Comparison of ENCODE assay signal across 12 cellular contexts in the genomic region with DNA sequence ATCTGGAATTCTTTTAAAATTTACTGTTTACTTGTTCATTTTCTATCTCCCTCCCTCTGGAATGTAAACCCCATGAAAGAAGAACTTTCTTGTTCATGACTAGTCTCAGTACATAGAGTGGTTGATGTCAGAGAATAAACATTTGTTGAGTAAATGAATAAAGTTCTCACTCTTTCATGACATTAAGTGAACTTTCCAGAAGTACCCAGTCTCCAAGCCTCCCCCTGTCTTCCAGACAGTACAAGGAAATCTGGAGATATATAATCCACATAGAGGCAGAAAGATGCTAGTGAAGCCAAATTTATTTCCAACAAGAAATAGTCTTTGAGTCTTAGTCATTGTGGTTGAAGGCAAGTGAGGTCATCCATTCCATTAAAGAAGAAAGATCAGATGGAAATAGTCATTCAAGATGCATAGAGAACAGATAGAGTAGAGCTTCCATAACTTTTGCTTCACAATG.
DNase-seq lines count a peak whose midpoint lies in the region; ATAC-seq and TF ChIP-seq lines count a peak whose summit lies in the region.
"Had no signal": no experiment of that assay in that cellular context is flagged by ENCODE, and none has a peak within 500 bp of the region (broad histone marks: within the 10 kb centered on the region; RNA-seq: fewer than 3 reads in every experiment).

No MANE protein-coding gene starts in this region.

- H3K9me3 ChIP-seq in adipocyte (ENCODE audit: control insufficient read depth, low read length) (no peaks in the 10 kb centered on the region), skeletal muscle tissue (ENCODE audit: control insufficient read depth in 3 of 3, low read length in 3 of 3) (no peaks in the 10 kb centered on the region)

- no peak overlapping the region for H3K4me3 Mint-ChIP-seq in activated T-helper 1 cell treated with anti-CD3 and anti-CD28 coated beads, Interleukin-12 subunit alpha, Interleukin-12 subunit beta, Interleukin-2, Interleukin-4 antibody, amounts not matched to agents 30 ng/mL and 10 ng/mL and 1 ng/mL, durations not matched to agents 14 hours and 24 hours and 36 hours
- H3K4me3 Mint-ChIP-seq: GM23338; naive thymus-derived CD4-positive, alpha-beta T cell had no signal

- DNase-seq in EH (ENCODE audit: low read depth) (peak; percentile 96), adipocyte (ENCODE audit: low read depth) (peak; percentile 47), Right ventricle myocardium superior (no peak), DMS 273 treated with DMSO at 0.1 percent for 48 hours (lab: John Stamatoyannopoulos, UW) (no peak), SW 1271 (lab: John Stamatoyannopoulos, UW) (no peak), HEK293T (ENCODE audit: extremely low spot score) (no peak)
- no peak for DNase-seq in activated T-helper 1 cell treated with anti-CD3 and anti-CD28 coated beads, Interleukin-12 subunit alpha, Interleukin-12 subunit beta, Interleukin-2, Interleukin-4 antibody, amounts not matched to agents 30 ng/mL and 10 ng/mL and 1 ng/mL, durations not matched to agents 14 hours and 24 hours and 36 hours (ENCODE audit: low spot score)
- DNase-seq: DMS79 treated with DMSO at 0.1 percent for 48 hours; hypothalamus; naive thymus-derived CD4-positive, alpha-beta T cell had no signal

- CTCF ChIA-PET in HEK293T (lab: Yijun Ruan, JAX): no interaction called here

- H3K27ac Mint-ChIP-seq in activated T-helper 1 cell treated with anti-CD3 and anti-CD28 coated beads, Interleukin-12 subunit alpha, Interleukin-12 subunit beta, Interleukin-2, Interleukin-4 antibody, amounts not matched to agents 30 ng/mL and 10 ng/mL and 1 ng/mL, durations not matched to agents 14 hours and 24 hours and 36 hours: no peak overlapping the region
- H3K27ac Mint-ChIP-seq: GM23338; naive thymus-derived CD4-positive, alpha-beta T cell had no signal

- peak overlapping the region; percentile 75 for H3K9ac ChIP-seq in adipocyte (ENCODE audit: low read length)
- no peak overlapping the region for H3K9ac ChIP-seq in skeletal muscle tissue (ENCODE audit: low read depth in 1 of 3, low read length in 3 of 3)

- H3K27me3 Mint-ChIP-seq in activated T-helper 1 cell treated with anti-CD3 and anti-CD28 coated beads, Interleukin-12 subunit alpha, Interleukin-12 subunit beta, Interleukin-2, Interleukin-4 antibody, amounts not matched to agents 30 ng/mL and 10 ng/mL and 1 ng/mL, durations not matched to agents 14 hours and 24 hours and 36 hours (ENCODE audit: insufficient read depth): peaks cover 2% of the 10 kb centered on the region

- peak overlapping the region; percentile 26 for H3K4me3 ChIP-seq in adipocyte (ENCODE audit: low read length)
- no peak overlapping the region for H3K4me3 ChIP-seq in skeletal muscle tissue (ENCODE audit: low read length in 3 of 3)
- H3K4me3 ChIP-seq: GM23338 had no signal

- no peaks in the 10 kb centered on the region for H3K36me3 Mint-ChIP-seq in activated T-helper 1 cell treated with anti-CD3 and anti-CD28 coated beads, Interleukin-12 subunit alpha, Interleukin-12 subunit beta, Interleukin-2, Interleukin-4 antibody, amounts not matched to agents 30 ng/mL and 10 ng/mL and 1 ng/mL, durations not matched to agents 14 hours and 24 hours and 36 hours (ENCODE audit: low read depth)
- H3K36me3 Mint-ChIP-seq: naive thymus-derived CD4-positive, alpha-beta T cell had no signal

- peak overlapping the region; percentile 48 for H3K27ac ChIP-seq in skeletal muscle tissue (ENCODE audit: low read depth, low read length)

- POLR2A ChIA-PET in HEK293T (lab: Yijun Ruan, JAX): no interaction called here

- intact Hi-C loops in Right ventricle myocardium superior (cut with DNase I): no loop called here
- intact Hi-C loops in activated T-helper 1 cell treated with anti-CD3 and anti-CD28 coated beads, Interleukin-12 subunit alpha, Interleukin-12 subunit beta, Interleukin-2, Interleukin-4 antibody, amounts not matched to agents 30 ng/mL and 10 ng/mL and 1 ng/mL, durations not matched to agents 14 hours and 24 hours and 36 hours (cut with micrococcal nuclease): no loop called here

- peaks cover 29% of the 10 kb centered on the region for H3K4me1 ChIP-seq in adipocyte (ENCODE audit: control insufficient read depth, insufficient read depth, low read length)
- H3K4me1 ChIP-seq in skeletal muscle tissue (ENCODE audit: control insufficient read depth in 3 of 3, insufficient read depth in 3 of 3, low read length in 3 of 3): peaks cover 2 to 22% (median 7%) of the 10 kb centered on the region in 3 donors

- H3K4me1 Mint-ChIP-seq in activated T-helper 1 cell treated with anti-CD3 and anti-CD28 coated beads, Interleukin-12 subunit alpha, Interleukin-12 subunit beta, Interleukin-2, Interleukin-4 antibody, amounts not matched to agents 30 ng/mL and 10 ng/mL and 1 ng/mL, durations not matched to agents 14 hours and 24 hours and 36 hours (ENCODE audit: low read depth): no peaks in the 10 kb centered on the region
- H3K4me1 Mint-ChIP-seq: naive thymus-derived CD4-positive, alpha-beta T cell had no signal

- H3K27me3 ChIP-seq in adipocyte (replicated peaks; ENCODE audit: control insufficient read depth, insufficient read depth, low read length): no peaks in the 10 kb centered on the region
- H3K27me3 ChIP-seq in skeletal muscle tissue (ENCODE audit: control insufficient read depth in 3 of 3, insufficient read depth in 3 of 3, low read length in 3 of 3): no peaks in the 10 kb centered on the region

- no peaks in the 10 kb centered on the region for H3K36me3 ChIP-seq in adipocyte (ENCODE audit: control insufficient read depth, insufficient read depth, low read length, severe bottlenecking)
- H3K36me3 ChIP-seq in skeletal muscle tissue (ENCODE audit: control insufficient read depth in 3 of 3, insufficient read depth in 3 of 3, low read length in 3 of 3): no peaks in the 10 kb centered on the region

- ATAC-seq in Right ventricle myocardium superior (ENCODE audit: poor library complexity): peak; percentile 29
- ATAC-seq: GM23338; naive thymus-derived CD4-positive, alpha-beta T cell had no signal

- H3K9me3 Mint-ChIP-seq in activated T-helper 1 cell treated with anti-CD3 and anti-CD28 coated beads, Interleukin-12 subunit alpha, Interleukin-12 subunit beta, Interleukin-2, Interleukin-4 antibody, amounts not matched to agents 30 ng/mL and 10 ng/mL and 1 ng/mL, durations not matched to agents 14 hours and 24 hours and 36 hours: peaks cover 3% of the 10 kb centered on the region

TF ChIP-seq in HEK293T, 16 proteins besides CTCF, POLR2A, EP300 and RAD21:
- no peak for TF ChIP-seq ELF4 (IDR thresholded peaks at IDR 0.05)
- TF ChIP-seq ARNT (IDR thresholded peaks at IDR 0.05): no peak
- TF ChIP-seq CTBP1 (IDR thresholded peaks at IDR 0.05; ENCODE audit: borderline replicate concordance): no peak
- no peak for TF ChIP-seq FOXM1 (IDR thresholded peaks at IDR 0.05; ENCODE audit: borderline replicate concordance)
- TF ChIP-seq ZNF384 (IDR thresholded peaks at IDR 0.05): no peak
- no peak for TF ChIP-seq TARDBP (IDR thresholded peaks at IDR 0.05)
- TF ChIP-seq BHLHE40 (IDR thresholded peaks at IDR 0.05; ENCODE audit: borderline replicate concordance): no peak
- no peak for TF ChIP-seq FOXK2 (IDR thresholded peaks at IDR 0.05)
- no peak for TF ChIP-seq LEF1 (IDR thresholded peaks at IDR 0.05; ENCODE audit: borderline replicate concordance)
TF ChIP-seq in HEK293T: peak in this region for 0.

Comparison
In these comparisons a context has a peak if more than half of its experiments do, and no peak if none do; other contexts are left out.
1. DNase-seq: peak in EH (single experiment) and adipocyte (single experiment); none in Right ventricle myocardium superior (single experiment), DMS 273 treated with DMSO at 0.1 percent for 48 hours (single experiment), SW 1271 (0 of 2), HEK293T (single experiment) and activated T-helper 1 cell treated with anti-CD3 and anti-CD28 coated beads, Interleukin-12 subunit alpha, Interleukin-12 subunit beta, Interleukin-2, Interleukin-4 antibody, amounts not matched to agents 30 ng/mL and 10 ng/mL and 1 ng/mL, durations not matched to agents 14 hours and 24 hours and 36 hours (single experiment).